ENCODE assay signal across 8 cellular contexts in genomic region chr14:102046337-102047278, GRCh38. TPM values are rescaled to one million over a fixed set of nuclear protein-coding genes. Genes with fewer than 3 reads are reported as not detected.
DNase-seq lines count a peak whose midpoint lies in the region; ATAC-seq, FAIRE-seq and TF ChIP-seq lines count a peak whose summit lies in the region.

No MANE protein-coding gene starts in this region.

- peaks cover 4% of the 10 kb centered on the region for H3K4me1 ChIP-seq in fibroblast of lung (ENCODE audit: control insufficient read depth, extremely low read depth, insufficient read depth, low read length)

- H2AFZ ChIP-seq in fibroblast of lung (ENCODE audit: low read length) = no peak overlapping the region

- peaks cover 56% of the 10 kb centered on the region for H3K36me3 ChIP-seq in fibroblast of lung (ENCODE audit: control insufficient read depth, insufficient read depth, low read length)

- TF ChIP-seq CTCF in LNCAP (IDR thresholded peaks at IDR 0.05) (peak; percentile 76), fibroblast of lung (conservative IDR thresholded peaks at IDR 0.05 in 1 of 2, IDR thresholded peaks at IDR 0.05 in 1 of 2; ENCODE audit: low read depth in 1 of 2, low read length in 2 of 2) (peak; percentile 28 to 30)

- H3K27ac ChIP-seq in fibroblast of lung (ENCODE audit: insufficient read depth, low read length) = no peak overlapping the region

- no peaks in the 10 kb centered on the region for H3K9me3 Mint-ChIP-seq in naive thymus-derived CD8-positive, alpha-beta T cell
- no peaks in the 10 kb centered on the region for H3K9me3 Mint-ChIP-seq in activated T-helper 2 cell treated with anti-CD3 and anti-CD28 coated beads, Interferon-gamma antibody, Interleukin-2, Interleukin-4, amounts not matched to agents 10 μg/mL and 5 μg/mL and 100 μg/mL, durations not matched to agents 14 hours and 24 hours and 36 hours

- H3K27me3 Mint-ChIP-seq in naive thymus-derived CD8-positive, alpha-beta T cell = no peaks in the 10 kb centered on the region
- no peaks in the 10 kb centered on the region for H3K27me3 Mint-ChIP-seq in activated T-helper 2 cell treated with anti-CD3 and anti-CD28 coated beads, Interferon-gamma antibody, Interleukin-2, Interleukin-4, amounts not matched to agents 10 μg/mL and 5 μg/mL and 100 μg/mL, durations not matched to agents 14 hours and 24 hours and 36 hours (ENCODE audit: low read depth)

- ATAC-seq in naive thymus-derived CD8-positive, alpha-beta T cell = peak; percentile 47 to 56
- no peak for ATAC-seq in HG03135 (IDR thresholded peaks at IDR 0.05; ENCODE audit: unreplicated experiment)

- no peaks in the 10 kb centered on the region for H3K4me1 Mint-ChIP-seq in naive thymus-derived CD8-positive, alpha-beta T cell
- no peaks in the 10 kb centered on the region for H3K4me1 Mint-ChIP-seq in activated T-helper 2 cell treated with anti-CD3 and anti-CD28 coated beads, Interferon-gamma antibody, Interleukin-2, Interleukin-4, amounts not matched to agents 10 μg/mL and 5 μg/mL and 100 μg/mL, durations not matched to agents 14 hours and 24 hours and 36 hours (ENCODE audit: low read depth)

- no peaks in the 10 kb centered on the region for H3K9me3 ChIP-seq in fibroblast of lung (ENCODE audit: control insufficient read depth, insufficient read depth, low read depth, low read length)

- peaks cover 5 to 89% (median 18%) of the 10 kb centered on the region in 3 donors for H3K36me3 Mint-ChIP-seq in naive thymus-derived CD8-positive, alpha-beta T cell
- H3K36me3 Mint-ChIP-seq in activated T-helper 2 cell treated with anti-CD3 and anti-CD28 coated beads, Interferon-gamma antibody, Interleukin-2, Interleukin-4, amounts not matched to agents 10 μg/mL and 5 μg/mL and 100 μg/mL, durations not matched to agents 14 hours and 24 hours and 36 hours (ENCODE audit: low read depth) = peaks cover 70% of the 10 kb centered on the region

- peak overlapping the region in 6 of 10 donors; percentile 8 to 80 (median 47) for H3K27ac Mint-ChIP-seq in naive thymus-derived CD8-positive, alpha-beta T cell
- no peak overlapping the region for H3K27ac Mint-ChIP-seq in activated T-helper 2 cell treated with anti-CD3 and anti-CD28 coated beads, Interferon-gamma antibody, Interleukin-2, Interleukin-4, amounts not matched to agents 10 μg/mL and 5 μg/mL and 100 μg/mL, durations not matched to agents 14 hours and 24 hours and 36 hours

- FAIRE-seq in TTC549 (lab: Jason Lieb, UNC) = peak; percentile 92

- no peak overlapping the region for H3K4me3 Mint-ChIP-seq in naive thymus-derived CD8-positive, alpha-beta T cell
- H3K4me3 Mint-ChIP-seq in activated T-helper 2 cell treated with anti-CD3 and anti-CD28 coated beads, Interferon-gamma antibody, Interleukin-2, Interleukin-4, amounts not matched to agents 10 μg/mL and 5 μg/mL and 100 μg/mL, durations not matched to agents 14 hours and 24 hours and 36 hours (ENCODE audit: low read depth) = no peak overlapping the region

- no peaks in the 10 kb centered on the region for H3K27me3 ChIP-seq in fibroblast of lung (ENCODE audit: control insufficient read depth, insufficient read depth, low read length)

- no peak overlapping the region for H3K4me2 ChIP-seq in fibroblast of lung (ENCODE audit: extremely low read depth, insufficient read depth, low read length)

- POLR2A ChIA-PET in naive thymus-derived CD8-positive, alpha-beta T cell (lab: Charles Lee) = interaction anchor here (0.6 kb wide), 1 partner anchor 1522 kb away, joined by 3 read pairs; no protein-coding TSS in a partner anchor

- H3K4me3 ChIP-seq in fibroblast of lung (replicated peaks in 1 of 4; ENCODE audit: control extremely low read depth in 1 of 4, insufficient read depth in 1 of 4, low read depth in 3 of 4, low read length in 4 of 4) = no peak overlapping the region

- H3K79me2 ChIP-seq in fibroblast of lung (ENCODE audit: control insufficient read depth, insufficient read depth, low read length) = no peaks in the 10 kb centered on the region

- H4K20me1 ChIP-seq in fibroblast of lung (ENCODE audit: control insufficient read depth, extremely low read depth, insufficient read depth, low read length) = peaks cover 3% of the 10 kb centered on the region

- H3K9ac ChIP-seq in fibroblast of lung (ENCODE audit: insufficient read depth, low read length) = no peak overlapping the region

- intact Hi-C loops in activated T-helper 2 cell treated with anti-CD3 and anti-CD28 coated beads, Interferon-gamma antibody, Interleukin-2, Interleukin-4, amounts not matched to agents 10 μg/mL and 5 μg/mL and 100 μg/mL, durations not matched to agents 14 hours and 24 hours and 36 hours (cut with micrococcal nuclease) = no loop called here

- DNase-seq in DMS153 (lab: John Stamatoyannopoulos, UW) (peak; percentile 2), DMS153 treated with DMSO at 0.1 percent for 48 hours (lab: John Stamatoyannopoulos, UW; ENCODE audit: unreplicated experiment) (no peak), fibroblast of lung (ENCODE audit: low read depth in 2 of 2) (peak; percentile 56 to 76)
- DNase-seq in naive thymus-derived CD8-positive, alpha-beta T cell = peak in 1 of 10 donors; percentile 21
- no peak for DNase-seq in activated T-helper 2 cell treated with anti-CD3 and anti-CD28 coated beads, Interferon-gamma antibody, Interleukin-2, Interleukin-4, amounts not matched to agents 10 μg/mL and 5 μg/mL and 100 μg/mL, durations not matched to agents 14 hours and 24 hours and 36 hours (ENCODE audit: low spot score)

RNA-seq across cellular contexts. Expression of gene HSP90AA1, which starts 40.2 kb away (rescaled TPM):
- 342 and 430 TPM in 2 replicates for total RNA-seq in fibroblast of lung
- polyA plus RNA-seq in fibroblast of lung = 493 and 775 TPM in 2 replicates
- polyA plus RNA-seq in fibroblast of lung (2012) = 420 and 539 TPM in 2 replicates
- 56.7 and 74.0 TPM in 2 replicates for polyA minus RNA-seq in fibroblast of lung (ENCODE audit: low replicate concordance)
- 100 to 1,000 TPM; 356 to 373 TPM for total RNA-seq in naive thymus-derived CD8-positive, alpha-beta T cell
- polyA plus RNA-seq in naive thymus-derived CD8-positive, alpha-beta T cell = 100 to 1,000 TPM; 401 to 445 (median 427) TPM
- 995 and 1,017 TPM in 2 replicates for total RNA-seq in activated T-helper 2 cell treated with anti-CD3 and anti-CD28 coated beads, Interferon-gamma antibody, Interleukin-2, Interleukin-4, amounts not matched to agents 10 μg/mL and 5 μg/mL and 100 μg/mL, durations not matched to agents 14 hours and 24 hours and 36 hours

Comparison
In these comparisons a context has a peak if more than half of its experiments do, and no peak if none do; other contexts are left out.
1. DNase-seq: peak in DMS153 (single experiment) and fibroblast of lung (2 of 2); none in DMS153 treated with DMSO at 0.1 percent for 48 hours (single experiment) and activated T-helper 2 cell treated with anti-CD3 and anti-CD28 coated beads, Interferon-gamma antibody, Interleukin-2, Interleukin-4, amounts not matched to agents 10 μg/mL and 5 μg/mL and 100 μg/mL, durations not matched to agents 14 hours and 24 hours and 36 hours (single experiment).